ENCODE assay signal across 8 cellular contexts in the genomic region with DNA sequence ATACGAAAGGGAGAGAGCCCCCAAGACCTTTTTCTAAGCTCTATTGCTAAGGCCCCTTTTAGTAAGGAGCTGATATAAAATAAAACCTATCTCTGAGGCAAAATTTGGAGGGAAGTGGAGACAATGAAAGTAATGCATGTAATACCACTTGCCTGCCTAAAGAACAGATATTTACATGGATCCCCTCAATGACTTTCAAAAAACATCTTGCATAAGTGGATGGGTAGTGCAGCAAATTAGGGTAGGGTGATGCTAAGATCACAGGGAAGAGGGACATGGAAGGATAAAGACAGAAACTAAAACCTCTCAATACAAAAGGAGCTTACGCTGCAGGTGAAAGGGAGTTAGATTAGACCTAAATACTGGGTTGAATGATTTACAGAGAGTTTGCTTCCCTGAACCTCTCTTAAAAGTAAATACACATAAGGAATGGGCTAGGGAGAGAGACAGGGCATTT. TPM values are rescaled to one million over a fixed set of nuclear protein-coding genes. Genes with fewer than 3 reads are reported as not detected.
DNase-seq lines count a peak whose midpoint lies in the region; ATAC-seq and TF ChIP-seq lines count a peak whose summit lies in the region.

No MANE protein-coding gene starts in this region.

- H3K4me3 Mint-ChIP-seq in activated naive CD4-positive, alpha-beta T cell treated with anti-CD3 and anti-CD28 coated beads, Interleukin-2, amount 10 ng/mL, durations not matched to agents 7 days and 5 days: peak overlapping the region; percentile 86
- H3K4me3 Mint-ChIP-seq in type B pancreatic cell: peak overlapping the region; percentile 88

- H3K36me3 ChIP-seq in ascending aorta (peaks cover 57 to 65% of the 10 kb centered on the region in 2 donors), lower lobe of right lung (peaks cover 71% of the 10 kb centered on the region)

- no peaks in the 10 kb centered on the region for H3K9me3 ChIP-seq in ascending aorta
- H3K9me3 ChIP-seq in lower lobe of right lung: no peaks in the 10 kb centered on the region

- H3K27ac Mint-ChIP-seq in activated naive CD4-positive, alpha-beta T cell treated with anti-CD3 and anti-CD28 coated beads, Interleukin-2, amount 10 ng/mL, durations not matched to agents 7 days and 5 days: peak overlapping the region; percentile 93
- H3K27ac Mint-ChIP-seq in type B pancreatic cell: peak overlapping the region; percentile 97

- H3K27ac ChIP-seq in ascending aorta (peak overlapping the region; percentile 89 to 90), lower lobe of right lung (peak overlapping the region; percentile 91)

- H3K36me3 Mint-ChIP-seq in activated naive CD4-positive, alpha-beta T cell treated with anti-CD3 and anti-CD28 coated beads, Interleukin-2, amount 10 ng/mL, durations not matched to agents 7 days and 5 days: peaks cover 59% of the 10 kb centered on the region
- H3K36me3 Mint-ChIP-seq in type B pancreatic cell: peaks cover 21% of the 10 kb centered on the region

- DNase-seq in activated naive CD4-positive, alpha-beta T cell treated with anti-CD3 and anti-CD28 coated beads, Interleukin-2, amount 10 ng/mL, durations not matched to agents 7 days and 5 days: no peak
- DNase-seq in activated naive CD4-positive, alpha-beta T cell treated with Interleukin-2 at 50 U/mL for 16 hours: no peak
- DNase-seq in ascending aorta (ENCODE audit: low spot score in 2 of 2): no peak
- no peak for DNase-seq in lower lobe of right lung
- no peak for DNase-seq in type B pancreatic cell (ENCODE audit: extremely low spot score, unreplicated experiment)
- DNase-seq in NCI-H2081 treated with DMSO at 0.1 percent for 48 hours (lab: John Stamatoyannopoulos, UW): no peak

- no peaks in the 10 kb centered on the region for H3K9me3 Mint-ChIP-seq in activated naive CD4-positive, alpha-beta T cell treated with anti-CD3 and anti-CD28 coated beads, Interleukin-2, amount 10 ng/mL, durations not matched to agents 7 days and 5 days
- no peaks in the 10 kb centered on the region for H3K9me3 Mint-ChIP-seq in type B pancreatic cell

- H3K4me3 ChIP-seq in ascending aorta (peak overlapping the region; percentile 89 to 96), lower lobe of right lung (peak overlapping the region; percentile 73)

- H3K4me1 ChIP-seq in ascending aorta (peaks cover 0 to 16% of the 10 kb centered on the region in 2 donors), lower lobe of right lung (peaks cover 19% of the 10 kb centered on the region)

- H3K27me3 ChIP-seq in ascending aorta (no peaks in the 10 kb centered on the region), lower lobe of right lung (ENCODE audit: low read depth) (no peaks in the 10 kb centered on the region)

- TF ChIP-seq CTCF in ascending aorta (IDR thresholded peaks at IDR 0.05) (no peak), lower lobe of right lung (IDR thresholded peaks at IDR 0.05) (no peak), type B pancreatic cell (conservative IDR thresholded peaks at IDR 0.05) (no peak)

- H3K27me3 Mint-ChIP-seq in activated naive CD4-positive, alpha-beta T cell treated with anti-CD3 and anti-CD28 coated beads, Interleukin-2, amount 10 ng/mL, durations not matched to agents 7 days and 5 days: no peaks in the 10 kb centered on the region
- no peaks in the 10 kb centered on the region for H3K27me3 Mint-ChIP-seq in type B pancreatic cell

- CTCF ChIA-PET in activated naive CD4-positive, alpha-beta T cell treated with anti-CD3 and anti-CD28 coated beads, Interleukin-2, amount 10 ng/mL, durations not matched to agents 7 days and 5 days (lab: Charles Lee): interaction anchor here (1.0 to 2.0 kb wide), 3 partner anchors 9 to 304 kb away, joined by 6 to 14 read pairs (median 7); a partner anchor contains a TSS

- no peak for ATAC-seq in lower lobe of right lung
- ATAC-seq in GM18867 (IDR thresholded peaks at IDR 0.05; ENCODE audit: unreplicated experiment): no peak
- ATAC-seq in HG03469 (IDR thresholded peaks at IDR 0.05; ENCODE audit: unreplicated experiment): no peak

- intact Hi-C loops in ascending aorta (cut with DNase I): no loop called here
- intact Hi-C loops in lower lobe of right lung (cut with DNase I): no loop called here

- peaks cover 38% of the 10 kb centered on the region for H3K4me1 Mint-ChIP-seq in activated naive CD4-positive, alpha-beta T cell treated with anti-CD3 and anti-CD28 coated beads, Interleukin-2, amount 10 ng/mL, durations not matched to agents 7 days and 5 days
- peaks cover 24% of the 10 kb centered on the region for H3K4me1 Mint-ChIP-seq in type B pancreatic cell (ENCODE audit: unreplicated experiment)

RNA-seq across cellular contexts. Expression of a gene that starts 1.1 kb away (rescaled TPM):
- 17.7 TPM for total RNA-seq in ascending aorta
- 13.9 TPM for total RNA-seq in lower lobe of right lung
- 25.3 and 25.9 TPM in 2 replicates for total RNA-seq in type B pancreatic cell (ENCODE audit: low replicate concordance)

RNA-seq across cellular contexts. Expression of a gene that starts 9.0 kb away (rescaled TPM):
- total RNA-seq in ascending aorta: 94.0 TPM
- total RNA-seq in lower lobe of right lung: 107 TPM
- 74.7 and 94.3 TPM in 2 replicates for total RNA-seq in type B pancreatic cell (ENCODE audit: low replicate concordance)

RNA-seq across cellular contexts. Expression of a gene that starts 9.3 kb away (rescaled TPM):
- total RNA-seq in ascending aorta: 34.8 TPM
- 32.9 TPM for total RNA-seq in lower lobe of right lung
- total RNA-seq in type B pancreatic cell (ENCODE audit: low replicate concordance): 43.9 and 56.0 TPM in 2 replicates

RNA-seq across cellular contexts. Expression of a gene that starts 22.8 kb away (rescaled TPM):
- total RNA-seq in ascending aorta (76.2 TPM), lower lobe of right lung (56.4 TPM), type B pancreatic cell (ENCODE audit: low replicate concordance) (74.2 and 76.5 TPM in 2 replicates)

RNA-seq across cellular contexts. Expression of a gene that starts 30.0 kb away (rescaled TPM):
- total RNA-seq in ascending aorta: 24.7 TPM
- total RNA-seq in lower lobe of right lung: 52.0 TPM
- total RNA-seq in type B pancreatic cell (ENCODE audit: low replicate concordance): 80.4 and 95.3 TPM in 2 replicates
